ENCODE assay signal across 8 cellular contexts in the genomic region with DNA sequence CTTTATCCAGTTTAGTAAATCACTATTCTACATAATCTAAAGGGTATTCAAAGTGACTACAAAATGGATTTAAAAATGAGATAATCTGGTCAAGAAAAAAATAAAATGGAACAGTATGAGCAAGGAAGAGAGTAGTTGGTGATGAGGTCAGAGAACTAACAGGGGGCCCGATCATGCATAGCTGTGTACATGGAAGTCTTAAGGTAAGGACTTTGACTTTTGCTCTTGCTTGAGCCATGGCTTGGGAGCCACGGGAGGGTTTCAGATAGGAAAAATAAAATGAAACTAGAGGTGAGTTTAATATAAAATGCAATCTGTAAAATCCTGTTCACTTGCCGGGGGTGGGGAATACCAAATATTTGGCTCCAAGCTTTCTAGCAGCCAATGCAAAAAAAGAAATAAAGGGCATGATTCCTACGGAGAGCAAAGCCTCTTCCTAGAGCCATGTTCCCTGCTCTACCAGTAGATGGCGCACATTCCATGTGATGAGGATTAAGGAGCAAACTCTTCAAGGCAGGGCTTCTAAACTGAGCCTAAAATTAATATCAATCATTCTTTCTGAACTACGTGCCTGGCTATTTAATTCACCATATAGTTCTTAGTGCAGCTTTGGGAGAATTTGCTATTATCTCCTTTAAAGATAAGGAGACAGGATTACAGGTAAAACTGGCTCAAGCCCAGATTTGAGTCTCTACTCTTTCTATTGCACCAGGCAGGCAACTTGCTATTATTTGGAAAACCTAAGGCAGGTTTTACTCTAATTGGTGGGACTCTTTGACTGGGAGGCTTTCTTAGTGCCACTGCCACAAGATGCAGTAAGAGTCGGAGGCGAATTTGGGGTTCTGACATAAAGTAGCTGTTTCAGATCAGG. TPM values are rescaled to one million over a fixed set of nuclear protein-coding genes. Genes with fewer than 3 reads are reported as not detected.
DNase-seq lines count a peak whose midpoint lies in the region; ATAC-seq and TF ChIP-seq lines count a peak whose summit lies in the region.

No MANE protein-coding gene starts in this region.

- no peaks in the 10 kb centered on the region for H3K9me3 Mint-ChIP-seq in stimulated activated naive CD8-positive, alpha-beta T cell treated with anti-CD3 and anti-CD28 coated beads, Interleukin-15, amount 100 ng/mL, for 72 hours

- H3K27me3 Mint-ChIP-seq in stimulated activated naive CD8-positive, alpha-beta T cell treated with anti-CD3 and anti-CD28 coated beads, Interleukin-15, amount 100 ng/mL, for 72 hours: no peaks in the 10 kb centered on the region

- H3K4me3 ChIP-seq in lower lobe of right lung: no peak overlapping the region

- intact Hi-C loops in lower lobe of right lung (cut with DNase I): loop anchor here (10.0 kb wide), 1 partner anchor 169 kb away; no protein-coding TSS in a partner anchor

- in situ Hi-C loops in G401 (cut with HindIII; ENCODE audit: low sequenced_read_pairs): no loop called here

- peak; percentile 77 for TF ChIP-seq CTCF in lower lobe of right lung (IDR thresholded peaks at IDR 0.05)

- H3K36me3 ChIP-seq in lower lobe of right lung: no peaks in the 10 kb centered on the region

- H3K27ac Mint-ChIP-seq in stimulated activated naive CD8-positive, alpha-beta T cell treated with anti-CD3 and anti-CD28 coated beads, Interleukin-15, amount 100 ng/mL, for 72 hours: no peak overlapping the region

- H3K27me3 ChIP-seq in lower lobe of right lung (ENCODE audit: low read depth): no peaks in the 10 kb centered on the region

- H3K4me1 ChIP-seq in lower lobe of right lung: no peaks in the 10 kb centered on the region

- DNase-seq in G401 (ENCODE audit: low spot score) (peak; percentile 68), NCI-H146 (lab: John Stamatoyannopoulos, UW) (peak; percentile 58), T1000 (lab: John Stamatoyannopoulos, UW) (peak; percentile 4), cerebellar cortex (ENCODE audit: low spot score) (peak; percentile 67), lower lobe of right lung (no peak)
- peak; percentile 12 to 20 for DNase-seq in stimulated activated naive CD8-positive, alpha-beta T cell treated with anti-CD3 and anti-CD28 coated beads, Interleukin-15, amount 100 ng/mL, for 72 hours

- peaks cover 4% of the 10 kb centered on the region for H3K4me1 Mint-ChIP-seq in stimulated activated naive CD8-positive, alpha-beta T cell treated with anti-CD3 and anti-CD28 coated beads, Interleukin-15, amount 100 ng/mL, for 72 hours

- ATAC-seq in GM21737 (IDR thresholded peaks at IDR 0.05; ENCODE audit: unreplicated experiment): peak; percentile 71
- peak; percentile 65 to 84 for ATAC-seq in lower lobe of right lung
- peak; percentile 61 for ATAC-seq in stimulated activated naive CD8-positive, alpha-beta T cell treated with anti-CD3 and anti-CD28 coated beads, Interleukin-15, amount 100 ng/mL, for 72 hours
- no peak for ATAC-seq in HG02759 (IDR thresholded peaks at IDR 0.05; ENCODE audit: unreplicated experiment)

- H3K27ac ChIP-seq in lower lobe of right lung: no peak overlapping the region

- no peaks in the 10 kb centered on the region for H3K9me3 ChIP-seq in lower lobe of right lung

- no peak overlapping the region for H3K4me3 Mint-ChIP-seq in stimulated activated naive CD8-positive, alpha-beta T cell treated with anti-CD3 and anti-CD28 coated beads, Interleukin-15, amount 100 ng/mL, for 72 hours

RNA-seq across cellular contexts. Expression of a gene that starts 6.8 kb away (rescaled TPM):
- total RNA-seq in G401 (2014; rRNA removed; shearing (Covaris generic)): 5.8 and 7.1 TPM in 2 replicates
- 12.9 TPM for total RNA-seq in lower lobe of right lung

RNA-seq across cellular contexts. Expression of a gene that starts 36.3 kb away (rescaled TPM):
- 0.44 and 1.4 TPM in 2 replicates for total RNA-seq in G401 (2014; rRNA removed; shearing (Covaris generic))
- total RNA-seq in lower lobe of right lung: 3.1 TPM
